29 cellular contexts compared by ENCODE assay signal in the genomic region with DNA sequence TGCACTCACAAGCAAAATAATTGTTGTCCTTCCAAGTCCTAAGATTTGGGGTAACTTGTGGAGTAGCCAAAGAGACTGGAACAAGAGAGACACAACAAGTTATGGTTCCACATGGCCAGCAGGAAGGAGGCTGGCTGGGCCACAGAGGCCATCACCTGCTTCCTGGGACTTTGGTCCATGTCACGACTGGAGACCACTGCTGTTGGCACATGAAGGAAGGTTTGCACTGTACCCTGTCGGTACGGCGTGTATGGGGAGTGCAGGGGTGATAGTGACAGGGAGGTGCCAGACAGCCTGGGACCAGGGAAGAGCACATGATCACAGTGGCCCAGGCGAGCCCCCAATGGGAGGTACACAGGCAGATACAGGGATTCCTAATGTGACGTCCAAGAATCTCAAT. TPM values are rescaled to one million over a fixed set of nuclear protein-coding genes. Genes with fewer than 3 reads are reported as not detected.
DNase-seq lines count a peak whose midpoint lies in the region; ATAC-seq, FAIRE-seq and TF ChIP-seq lines count a peak whose summit lies in the region.
"Had no signal": no experiment of that assay in that cellular context is flagged by ENCODE, and none has a peak within 500 bp of the region (broad histone marks: within the 10 kb centered on the region; RNA-seq: fewer than 3 reads in every experiment).

No MANE protein-coding gene starts in this region.

- no peak overlapping the region for H3K27ac Mint-ChIP-seq in activated T-helper 1 cell treated with anti-CD3 and anti-CD28 coated beads, Interleukin-12 subunit alpha, Interleukin-12 subunit beta, Interleukin-2, Interleukin-4 antibody, amounts not matched to agents 30 ng/mL and 10 ng/mL and 1 ng/mL, durations not matched to agents 14 hours and 24 hours and 36 hours
- H3K27ac Mint-ChIP-seq: activated CD4-positive, alpha-beta T cell treated with anti-CD3 and anti-CD28 coated beads for 36 hours; activated naive CD4-positive, alpha-beta T cell treated with anti-CD3 and anti-CD28 coated beads for 36 hours; activated T-cell treated with anti-CD3 and anti-CD28 coated beads, Interleukin-2, amount 50 U/mL, for 24 hours; B cell; memory B cell; stimulated activated naive CD8-positive, alpha-beta T cell treated with anti-CD3 and anti-CD28 coated beads, Interleukin-15, Interleukin-2, amounts not matched to agents 100 ng/mL and 50 ng/mL, for 24 hours; T-helper 1 cell treated with Interleukin-12 subunit alpha and Interleukin-12 subunit beta and Interleukin-4 antibody, amounts not matched to agents 30 μg/mL and 1 μg/mL, for 36 hours had no signal

- H4K8ac ChIP-seq in H1 (ENCODE audit: extremely low read depth, insufficient read depth, low read length) = no peak overlapping the region

- no peaks in the 10 kb centered on the region for H3K9me3 ChIP-seq in H1 (ENCODE audit: insufficient read depth in 2 of 2, low read depth in 1 of 2, low read length in 1 of 2)
- H3K9me3 ChIP-seq in mucosa of descending colon = peaks cover 20% of the 10 kb centered on the region
- peaks cover 11% of the 10 kb centered on the region for H3K9me3 ChIP-seq in upper lobe of right lung
- peaks cover 0 to 29% (median 17%) of the 10 kb centered on the region in 3 donors for H3K9me3 ChIP-seq in esophagus squamous epithelium

- intact Hi-C loops in mucosa of descending colon (cut with DNase I, micrococcal nuclease) = no loop called here
- intact Hi-C loops in upper lobe of right lung (cut with DNase I) = no loop called here
- intact Hi-C loops in esophagus squamous epithelium (cut with DNase I) = no loop called here
- intact Hi-C loops in activated T-helper 1 cell treated with anti-CD3 and anti-CD28 coated beads, Interleukin-12 subunit alpha, Interleukin-12 subunit beta, Interleukin-2, Interleukin-4 antibody, amounts not matched to agents 30 ng/mL and 10 ng/mL and 1 ng/mL, durations not matched to agents 14 hours and 24 hours and 36 hours (cut with micrococcal nuclease) = no loop called here

- H3K27ac ChIP-seq in H1 (ENCODE audit: low read depth, low read length) = no peak overlapping the region
- no peak overlapping the region for H3K27ac ChIP-seq in upper lobe of right lung
- H3K27ac ChIP-seq in esophagus squamous epithelium = no peak overlapping the region
- H3K27ac ChIP-seq: HL-60, right atrium auricular region, SK-N-MC had no signal

- CTCF ChIA-PET in H1 (lab: Charles Lee; ENCODE audit: partially characterized antibody) = interaction anchor here (0.6 to 2.7 kb wide), 10 partner anchors 11 to 289 kb away, joined by 3 to 19 read pairs (median 3); no protein-coding TSS in a partner anchor

- no peaks in the 10 kb centered on the region; a peak in 1 of 7 replicates for H3K27me3 ChIP-seq in H1 (replicated peaks in 1 of 4; ENCODE audit: control insufficient read depth in 3 of 4, extremely low read depth in 1 of 4, insufficient read depth in 3 of 4, low read length in 3 of 4)
- H3K27me3 ChIP-seq in upper lobe of right lung = no peaks in the 10 kb centered on the region
- no peaks in the 10 kb centered on the region for H3K27me3 ChIP-seq in esophagus squamous epithelium
- H3K27me3 ChIP-seq: dorsolateral prefrontal cortex, right atrium auricular region, upper lobe of left lung had no signal

- no peaks in the 10 kb centered on the region for H3K4me1 ChIP-seq in H1 (replicated peaks in 1 of 4; ENCODE audit: control insufficient read depth in 3 of 4, insufficient read depth in 4 of 4, low read length in 3 of 4)
- H3K4me1 ChIP-seq in mucosa of descending colon (ENCODE audit: low read depth) = peaks cover 29% of the 10 kb centered on the region
- H3K4me1 ChIP-seq in upper lobe of right lung = peaks cover 19% of the 10 kb centered on the region
- H3K4me1 ChIP-seq in esophagus squamous epithelium = peaks cover 0 to 37% (median 6%) of the 10 kb centered on the region in 3 donors

- H3K4ac ChIP-seq in H1 (replicated peaks; ENCODE audit: insufficient read length, low read depth, low read length) = no peak overlapping the region

- peaks cover 0 to 4% of the 10 kb centered on the region in 2 experiments for H4K20me1 ChIP-seq in H1 (replicated peaks in 1 of 2; ENCODE audit: control insufficient read depth in 1 of 2, insufficient read depth in 2 of 2, low read length in 2 of 2)

- H3K23ac ChIP-seq in H1 (ENCODE audit: insufficient read length) = no peak overlapping the region

- H4K91ac ChIP-seq in H1 (replicated peaks; ENCODE audit: insufficient read length, low read length) = no peak overlapping the region

- H2BK120ac ChIP-seq in H1 (replicated peaks; ENCODE audit: low read depth, low read length) = no peak overlapping the region

- no peaks in the 10 kb centered on the region for H3K4me1 Mint-ChIP-seq in activated T-helper 1 cell treated with anti-CD3 and anti-CD28 coated beads, Interleukin-12 subunit alpha, Interleukin-12 subunit beta, Interleukin-2, Interleukin-4 antibody, amounts not matched to agents 30 ng/mL and 10 ng/mL and 1 ng/mL, durations not matched to agents 14 hours and 24 hours and 36 hours (ENCODE audit: low read depth)

- H3K18ac ChIP-seq in H1 (ENCODE audit: extremely low read depth, low read length) = no peak overlapping the region

- TF ChIP-seq RAD21 in H1 (IDR thresholded peaks at IDR 0.05 in 1 of 2, conservative IDR thresholded peaks at IDR 0.05 in 1 of 2; ENCODE audit: low read depth in 2 of 2, low read length in 2 of 2) = no peak

- TF ChIP-seq POLR2A in H1 (IDR thresholded peaks at IDR 0.05; ENCODE audit: control extremely low read depth in 1 of 2, low read depth in 2 of 2, low read length in 2 of 2) (no peak), esophagus squamous epithelium (IDR thresholded peaks at IDR 0.05) (no peak)

- peaks cover 5% of the 10 kb centered on the region for H3K79me1 ChIP-seq in H1 (ENCODE audit: low read depth, low read length)

- POLR2A ChIA-PET in H1 (lab: Charles Lee; ENCODE audit: partially characterized antibody) = no interaction called here

- ATAC-seq in mucosa of descending colon = no peak
- ATAC-seq in upper lobe of right lung = no peak
- no peak for ATAC-seq in HG03432 (IDR thresholded peaks at IDR 0.05; ENCODE audit: unreplicated experiment)
- ATAC-seq: activated CD4-positive, alpha-beta T cell treated with anti-CD3 and anti-CD28 coated beads for 36 hours had no signal

- no peak overlapping the region for H2AFZ ChIP-seq in H1 (ENCODE audit: low read length)

- H3K56ac ChIP-seq in H1 (replicated peaks; ENCODE audit: insufficient read length, low read depth, low read length) = no peak overlapping the region

- H3K79me2 ChIP-seq in H1 (ENCODE audit: control insufficient read depth in 1 of 2, insufficient read depth in 2 of 2, low read length in 2 of 2) = peaks cover 0 to 8% of the 10 kb centered on the region in 2 experiments; a peak in 1 of 4 replicates

- H3K36me3 ChIP-seq in H1 (ENCODE audit: control insufficient read depth in 2 of 4, insufficient read depth in 4 of 4, low read length in 3 of 4) (no peaks in the 10 kb centered on the region), mucosa of descending colon (ENCODE audit: low read depth) (no peaks in the 10 kb centered on the region), upper lobe of right lung (peaks cover 4% of the 10 kb centered on the region), esophagus squamous epithelium (peaks cover 0 to 79% (median 0%) of the 10 kb centered on the region in 3 donors)

- H3K27me3 Mint-ChIP-seq in activated T-helper 1 cell treated with anti-CD3 and anti-CD28 coated beads, Interleukin-12 subunit alpha, Interleukin-12 subunit beta, Interleukin-2, Interleukin-4 antibody, amounts not matched to agents 30 ng/mL and 10 ng/mL and 1 ng/mL, durations not matched to agents 14 hours and 24 hours and 36 hours (ENCODE audit: insufficient read depth) = no peaks in the 10 kb centered on the region
- H3K27me3 Mint-ChIP-seq: activated CD4-positive, alpha-beta T cell treated with anti-CD3 and anti-CD28 coated beads for 36 hours; activated T-cell treated with anti-CD3 and anti-CD28 coated beads, Interleukin-2, amount 50 U/mL, for 24 hours; B cell; memory B cell; naive B cell; stimulated activated naive CD8-positive, alpha-beta T cell treated with anti-CD3 and anti-CD28 coated beads, Interleukin-15, Interleukin-2, amounts not matched to agents 100 ng/mL and 50 ng/mL, for 24 hours had no signal

- H2BK20ac ChIP-seq in H1 (ENCODE audit: low read length) = no peak overlapping the region

- no peak overlapping the region for H4K5ac ChIP-seq in H1 (ENCODE audit: insufficient read length, low read depth, low read length)

- H2BK15ac ChIP-seq in H1 (ENCODE audit: low read length) = no peak overlapping the region

- H3K4me2 ChIP-seq in H1 (ENCODE audit: insufficient read depth in 1 of 2, low read depth in 2 of 2, low read length in 2 of 2) = no peak overlapping the region

- no peak overlapping the region for H2BK5ac ChIP-seq in H1 (ENCODE audit: low read depth, low read length)

- DNase-seq in activated effector memory CD4-positive, alpha-beta T cell treated with anti-CD3 and anti-CD28 coated beads, Interleukin-2, amount 50 U/mL, for 16 hours = peak; percentile 27
- DNase-seq in activated effector memory CD4-positive, alpha-beta T cell treated with Interleukin-2 at 50 U/mL for 16 hours = no peak
- DNase-seq in H1 (ENCODE audit: low read depth in 1 of 2, low spot score in 2 of 2) (no peak), mucosa of descending colon (peak in 2 of 3 donors; percentile 26 to 39), upper lobe of right lung (peak; percentile 44), esophagus squamous epithelium (lab: John Stamatoyannopoulos, UW) (no peak)
- no peak for DNase-seq in activated T-helper 1 cell treated with anti-CD3 and anti-CD28 coated beads, Interleukin-12 subunit alpha, Interleukin-12 subunit beta, Interleukin-2, Interleukin-4 antibody, amounts not matched to agents 30 ng/mL and 10 ng/mL and 1 ng/mL, durations not matched to agents 14 hours and 24 hours and 36 hours (ENCODE audit: low spot score)
- DNase-seq: activated naive CD4-positive, alpha-beta T cell treated with anti-CD3 and anti-CD28 coated beads for 36 hours; activated T-cell treated with anti-CD3 and anti-CD28 coated beads, Interleukin-2, amount 50 U/mL, for 24 hours; amygdala; COR-L47; naive B cell; NCI-H1048; NCI-H187 treated with DMSO at 0.1 percent for 48 hours; NCI-H748 treated with DMSO at 0.1 percent for 48 hours had no signal

- TF ChIP-seq CTCF in H1 (IDR thresholded peaks at IDR 0.05; ENCODE audit: control extremely low read depth in 1 of 3, insufficient read depth in 1 of 3, low read depth in 1 of 3, low read length in 3 of 3) = no peak
- TF ChIP-seq CTCF in mucosa of descending colon (IDR thresholded peaks at IDR 0.05) = no peak
- no peak for TF ChIP-seq CTCF in upper lobe of right lung (IDR thresholded peaks at IDR 0.05)
- TF ChIP-seq CTCF in esophagus squamous epithelium (IDR thresholded peaks at IDR 0.05) = no peak

- TF ChIP-seq EP300 in H1 (IDR thresholded peaks at IDR 0.05; ENCODE audit: borderline replicate concordance in 1 of 2, low read depth in 2 of 2, low read length in 2 of 2) = no peak

- H3K9me3 Mint-ChIP-seq in activated T-helper 1 cell treated with anti-CD3 and anti-CD28 coated beads, Interleukin-12 subunit alpha, Interleukin-12 subunit beta, Interleukin-2, Interleukin-4 antibody, amounts not matched to agents 30 ng/mL and 10 ng/mL and 1 ng/mL, durations not matched to agents 14 hours and 24 hours and 36 hours = peaks cover 40% of the 10 kb centered on the region

- H3K23me2 ChIP-seq in H1 (ENCODE audit: low read depth, low read length) = no peaks in the 10 kb centered on the region

- no peak overlapping the region for H2BK12ac ChIP-seq in H1 (ENCODE audit: low read depth, low read length)

- H3K36me3 Mint-ChIP-seq in activated T-helper 1 cell treated with anti-CD3 and anti-CD28 coated beads, Interleukin-12 subunit alpha, Interleukin-12 subunit beta, Interleukin-2, Interleukin-4 antibody, amounts not matched to agents 30 ng/mL and 10 ng/mL and 1 ng/mL, durations not matched to agents 14 hours and 24 hours and 36 hours (ENCODE audit: low read depth) = peaks cover 70% of the 10 kb centered on the region

- no peak for FAIRE-seq in H1 (lab: Jason Lieb, UNC)
- FAIRE-seq: A204.1, endothelial cell of umbilical vein, H54 had no signal

- H3K14ac ChIP-seq in H1 (ENCODE audit: insufficient read length) = no peak overlapping the region

- H3K9ac ChIP-seq in H1 (replicated peaks in 1 of 4; ENCODE audit: extremely low read depth in 1 of 4, low read depth in 3 of 4, low read length in 3 of 4) = no peak overlapping the region

- H3K4me3 ChIP-seq in H1 (ENCODE audit: extremely low read depth in 1 of 4, insufficient read depth in 2 of 4, low read depth in 3 of 4, low read length in 4 of 4) (no peak overlapping the region), mucosa of descending colon (no peak overlapping the region), upper lobe of right lung (no peak overlapping the region), esophagus squamous epithelium (no peak overlapping the region)
- H3K4me3 ChIP-seq: dorsolateral prefrontal cortex, right atrium auricular region, SK-N-MC, upper lobe of left lung had no signal

- 0 out of 2 replicates have a peak overlapping the region, but pooled peaks have one; percentile 65 for H2AK5ac ChIP-seq in H1 (ENCODE audit: low read depth, low read length)

- H3K4me3 Mint-ChIP-seq in activated T-helper 1 cell treated with anti-CD3 and anti-CD28 coated beads, Interleukin-12 subunit alpha, Interleukin-12 subunit beta, Interleukin-2, Interleukin-4 antibody, amounts not matched to agents 30 ng/mL and 10 ng/mL and 1 ng/mL, durations not matched to agents 14 hours and 24 hours and 36 hours = no peak overlapping the region
- H3K4me3 Mint-ChIP-seq: activated CD4-positive, alpha-beta T cell treated with anti-CD3 and anti-CD28 coated beads for 36 hours; activated naive CD4-positive, alpha-beta T cell treated with anti-CD3 and anti-CD28 coated beads for 36 hours; activated T-cell treated with anti-CD3 and anti-CD28 coated beads, Interleukin-2, amount 50 U/mL, for 24 hours; B cell; memory B cell; stimulated activated naive CD8-positive, alpha-beta T cell treated with anti-CD3 and anti-CD28 coated beads, Interleukin-15, Interleukin-2, amounts not matched to agents 100 ng/mL and 50 ng/mL, for 24 hours; T-helper 1 cell treated with Interleukin-12 subunit alpha and Interleukin-12 subunit beta and Interleukin-4 antibody, amounts not matched to agents 30 μg/mL and 1 μg/mL, for 36 hours had no signal

- 92% methylated on average over 6 of the region's 6 CpGs; no CpG with 5 or more reads in 1 of the 2 experiments for whole genome bisulfite sequencing in H1 (ENCODE audit: extremely low coverage in 1 of 2, insufficient coverage in 1 of 2, insufficient read length in 1 of 2, insufficient replicate concordance in 2 of 2, low coverage in 1 of 2, low lambda C conversion rate in 2 of 2, missing lambda C conversion rate in 1 of 2), 2 experiments
- 84 to 96% methylated on average over 2 to 6 of the region's 6 CpGs for WGBS in esophagus squamous epithelium, 2 donors

RNA-seq across cellular contexts. Expression of a gene that starts 15.5 kb away (rescaled TPM):
- total RNA-seq in H1 (2021; fragmentation: NEBNext Ultra II Directional; extraction: Animal tissue kit (Norgen Biotek cat#: 25700)) = 11.6 and 15.0 TPM in 2 replicates
- 18.9 and 27.7 TPM in 2 replicates for polyA plus RNA-seq in H1 (2011; rRNA removed)
- 19.7 TPM for polyA plus RNA-seq in H1 (2011; cell fraction: cytosol; rRNA removed)
- 43.4 TPM for polyA plus RNA-seq in H1 (2011; cell fraction: nucleus; rRNA removed)
- 12.3 to 18.5 TPM (median 17.5 TPM) in 4 replicates for polyA plus RNA-seq in H1 (2012, experiment 1 of 2)
- polyA plus RNA-seq in H1 (2012, experiment 2 of 2) = 14.0 TPM
- polyA plus RNA-seq in H1 (2013, experiment 1 of 2) = 8.8 TPM
- 9.4 TPM for polyA plus RNA-seq in H1 (2013, experiment 2 of 2)
- polyA minus RNA-seq in H1 (2011; rRNA and poly(A)+ RNA removed) = 6.2 and 9.1 TPM in 2 replicates
- polyA minus RNA-seq in H1 (2011; cell fraction: cytosol; rRNA and poly(A)+ RNA removed) = 9.5 TPM
- 12.7 TPM for polyA minus RNA-seq in H1 (2011; cell fraction: nucleus; rRNA and poly(A)+ RNA removed)
- total RNA-seq in mucosa of descending colon (10 to 100 TPM; 54.5 to 90.1 (median 68.6) TPM), upper lobe of right lung (59.5 TPM), esophagus squamous epithelium (10 to 100 TPM; 30.4 to 49.6 (median 35.1) TPM)
- 49.2 and 54.6 TPM in 2 replicates for total RNA-seq in activated T-helper 1 cell treated with anti-CD3 and anti-CD28 coated beads, Interleukin-12 subunit alpha, Interleukin-12 subunit beta, Interleukin-2, Interleukin-4 antibody, amounts not matched to agents 30 ng/mL and 10 ng/mL and 1 ng/mL, durations not matched to agents 14 hours and 24 hours and 36 hours

RNA-seq across cellular contexts. Expression of a gene that starts 28.5 kb away (rescaled TPM):
- 0.69 and 1.0 TPM in 2 replicates for total RNA-seq in H1 (2021; fragmentation: NEBNext Ultra II Directional; extraction: Animal tissue kit (Norgen Biotek cat#: 25700))
- 1.3 and 1.4 TPM in 2 replicates for polyA plus RNA-seq in H1 (2011; rRNA removed)
- 1.8 TPM for polyA plus RNA-seq in H1 (2011; cell fraction: cytosol; rRNA removed)
- polyA plus RNA-seq in H1 (2011; cell fraction: nucleus; rRNA removed) = 1.5 TPM
- 2.7 to 4.2 TPM (median 4.0 TPM) in 4 replicates for polyA plus RNA-seq in H1 (2012, experiment 1 of 2)
- 1.6 TPM for polyA plus RNA-seq in H1 (2012, experiment 2 of 2)
- 1.1 TPM for polyA plus RNA-seq in H1 (2013, experiment 1 of 2)
- 1.3 TPM for polyA plus RNA-seq in H1 (2013, experiment 2 of 2)
- polyA minus RNA-seq in H1 (2011; rRNA and poly(A)+ RNA removed) = 0.20 and 0.47 TPM in 2 replicates
- not detected for polyA minus RNA-seq in H1 (2011; cell fraction: cytosol; rRNA and poly(A)+ RNA removed)
- 1.00 TPM for polyA minus RNA-seq in H1 (2011; cell fraction: nucleus; rRNA and poly(A)+ RNA removed)
- total RNA-seq in mucosa of descending colon (10 to 100 TPM; 33.8 to 73.7 (median 68.4) TPM), upper lobe of right lung (48.7 TPM), esophagus squamous epithelium (10 to 100 TPM; 17.7 to 27.1 (median 25.8) TPM)
- 9.0 and 10.0 TPM in 2 replicates for total RNA-seq in activated T-helper 1 cell treated with anti-CD3 and anti-CD28 coated beads, Interleukin-12 subunit alpha, Interleukin-12 subunit beta, Interleukin-2, Interleukin-4 antibody, amounts not matched to agents 30 ng/mL and 10 ng/mL and 1 ng/mL, durations not matched to agents 14 hours and 24 hours and 36 hours

RNA-seq across cellular contexts. Expression of a gene that starts 52.4 kb away (rescaled TPM):
- total RNA-seq in H1 (2021; fragmentation: NEBNext Ultra II Directional; extraction: Animal tissue kit (Norgen Biotek cat#: 25700)) = 160 and 169 TPM in 2 replicates
- 181 and 197 TPM in 2 replicates for polyA plus RNA-seq in H1 (2011; rRNA removed)
- 144 TPM for polyA plus RNA-seq in H1 (2011; cell fraction: cytosol; rRNA removed)
- 89.2 TPM for polyA plus RNA-seq in H1 (2011; cell fraction: nucleus; rRNA removed)
- 150 to 155 TPM (median 153 TPM) in 4 replicates for polyA plus RNA-seq in H1 (2012, experiment 1 of 2)
- polyA plus RNA-seq in H1 (2012, experiment 2 of 2) = 187 TPM
- polyA plus RNA-seq in H1 (2013, experiment 1 of 2) = 133 TPM
- 141 TPM for polyA plus RNA-seq in H1 (2013, experiment 2 of 2)
- 35.3 and 42.5 TPM in 2 replicates for polyA minus RNA-seq in H1 (2011; rRNA and poly(A)+ RNA removed)
- 59.7 TPM for polyA minus RNA-seq in H1 (2011; cell fraction: cytosol; rRNA and poly(A)+ RNA removed)
- polyA minus RNA-seq in H1 (2011; cell fraction: nucleus; rRNA and poly(A)+ RNA removed) = 33.6 TPM
- total RNA-seq in mucosa of descending colon = 10 to 100 TPM; 64.1 to 83.4 (median 76.7) TPM
- total RNA-seq in upper lobe of right lung = 80.7 TPM
- total RNA-seq in esophagus squamous epithelium = 10 to 100 TPM; 20.8 to 43.2 (median 32.5) TPM
- 190 and 198 TPM in 2 replicates for total RNA-seq in activated T-helper 1 cell treated with anti-CD3 and anti-CD28 coated beads, Interleukin-12 subunit alpha, Interleukin-12 subunit beta, Interleukin-2, Interleukin-4 antibody, amounts not matched to agents 30 ng/mL and 10 ng/mL and 1 ng/mL, durations not matched to agents 14 hours and 24 hours and 36 hours

Comparison
In these comparisons a context has a peak if more than half of its experiments do, and no peak if none do; other contexts are left out.
1. DNase-seq: peak in activated effector memory CD4-positive, alpha-beta T cell treated with anti-CD3 and anti-CD28 coated beads, Interleukin-2, amount 50 U/mL, for 16 hours (single experiment), mucosa of descending colon (2 of 3) and upper lobe of right lung (single experiment); none in activated effector memory CD4-positive, alpha-beta T cell treated with Interleukin-2 at 50 U/mL for 16 hours (single experiment), H1 (0 of 2), esophagus squamous epithelium (single experiment) and activated T-helper 1 cell treated with anti-CD3 and anti-CD28 coated beads, Interleukin-12 subunit alpha, Interleukin-12 subunit beta, Interleukin-2, Interleukin-4 antibody, amounts not matched to agents 30 ng/mL and 10 ng/mL and 1 ng/mL, durations not matched to agents 14 hours and 24 hours and 36 hours (single experiment).